In genomic region chr4:67430989-67431388, GRCh38 we compare ENCODE assay signal across 36 cellular contexts.
"Had no signal": no experiment of that assay in that cellular context is flagged by ENCODE, and none has a peak within 500 bp of the region (broad histone marks: within the 10 kb centered on the region; RNA-seq: fewer than 3 reads in every experiment).

No MANE protein-coding gene starts in this region.

- H3K27ac ChIP-seq: adrenal gland, body of pancreas, brain microvascular endothelial cell, breast epithelium, VCaP had no signal

- H3K4me3 Mint-ChIP-seq: activated B cell treated with CpG ODN at 0.5 μM for 24 hours; activated CD4-positive, alpha-beta memory T cell treated with anti-CD3 and anti-CD28 coated beads for 36 hours; activated CD4-positive, alpha-beta T cell treated with anti-CD3 and anti-CD28 coated beads, Interleukin-2, amount 10 ng/mL, durations not matched to agents 24 days and 14 days; activated CD8-positive, alpha-beta T cell treated with anti-CD3 and anti-CD28 coated beads for 36 hours; activated naive CD4-positive, alpha-beta T cell treated with anti-CD3 and anti-CD28 coated beads for 36 hours; activated naive CD8-positive, alpha-beta T cell treated with anti-CD3 and anti-CD28 coated beads for 36 hours; activated T-cell treated with anti-CD3 and anti-CD28 coated beads, Interleukin-2, amount 50 U/mL, for 4 hours; activated T-cell treated with anti-CD3 and anti-CD28 coated beads, Interleukin-2, amount 50 U/mL, for 72 hours; activated T-helper 1 cell treated with anti-CD3 and anti-CD28 coated beads, Interleukin-12 subunit alpha, Interleukin-12 subunit beta, Interleukin-2, Interleukin-4 antibody, amounts not matched to agents 30 ng/mL and 10 ng/mL and 1 ng/mL, durations not matched to agents 14 hours and 24 hours and 36 hours; activated T-helper 17 cell treated with anti-CD3 and anti-CD28 coated beads, Interleukin-2, amount 50 U/mL, for 72 hours; T-helper 2 cell treated with Interferon-gamma antibody and Interleukin-4, amounts not matched to agents 5 μg/mL and 100 μg/mL, for 36 hours had no signal

- ATAC-seq: activated CD8-positive, alpha-beta T cell treated with anti-CD3 and anti-CD28 coated beads for 36 hours; activated naive CD4-positive, alpha-beta T cell treated with anti-CD3 and anti-CD28 coated beads, Interleukin-2, amount 50 U/mL, for 72 hours; activated T-cell treated with anti-CD3 and anti-CD28 coated beads, Interleukin-2, amount 50 U/mL, for 4 hours; activated T-cell treated with anti-CD3 and anti-CD28 coated beads, Interleukin-2, amount 50 U/mL, for 72 hours; activated T-helper 17 cell treated with anti-CD3 and anti-CD28 coated beads, Interleukin-2, amount 50 U/mL, for 72 hours; body of pancreas had no signal

- H3K4me1 Mint-ChIP-seq: activated B cell treated with CpG ODN at 0.5 μM for 24 hours; activated CD4-positive, alpha-beta T cell treated with anti-CD3 and anti-CD28 coated beads, Interleukin-2, amount 10 ng/mL, durations not matched to agents 24 days and 14 days; activated naive CD8-positive, alpha-beta T cell treated with anti-CD3 and anti-CD28 coated beads for 36 hours; activated T-helper 17 cell treated with anti-CD3 and anti-CD28 coated beads, Interleukin-2, amount 50 U/mL, for 72 hours had no signal

- H3K9me3 ChIP-seq: adrenal gland, body of pancreas had no signal

- H3K27ac Mint-ChIP-seq: activated B cell treated with CpG ODN at 0.5 μM for 24 hours; activated CD4-positive, alpha-beta memory T cell treated with anti-CD3 and anti-CD28 coated beads for 36 hours; activated CD4-positive, alpha-beta T cell treated with anti-CD3 and anti-CD28 coated beads, Interleukin-2, amount 10 ng/mL, durations not matched to agents 24 days and 14 days; activated CD8-positive, alpha-beta T cell treated with anti-CD3 and anti-CD28 coated beads for 36 hours; activated naive CD4-positive, alpha-beta T cell treated with anti-CD3 and anti-CD28 coated beads for 36 hours; activated naive CD8-positive, alpha-beta T cell treated with anti-CD3 and anti-CD28 coated beads for 36 hours; activated T-cell treated with anti-CD3 and anti-CD28 coated beads, Interleukin-2, amount 50 U/mL, for 72 hours; activated T-helper 1 cell treated with anti-CD3 and anti-CD28 coated beads, Interleukin-12 subunit alpha, Interleukin-12 subunit beta, Interleukin-2, Interleukin-4 antibody, amounts not matched to agents 30 ng/mL and 10 ng/mL and 1 ng/mL, durations not matched to agents 14 hours and 24 hours and 36 hours; activated T-helper 17 cell treated with anti-CD3 and anti-CD28 coated beads, Interleukin-2, amount 50 U/mL, for 72 hours; T-helper 2 cell treated with Interferon-gamma antibody and Interleukin-4, amounts not matched to agents 5 μg/mL and 100 μg/mL, for 36 hours had no signal

- H3K4me1 ChIP-seq: adrenal gland, body of pancreas, breast epithelium had no signal

- H3K36me3 ChIP-seq: adrenal gland, brain microvascular endothelial cell, breast epithelium had no signal

- H3K27me3 Mint-ChIP-seq: activated B cell treated with CpG ODN at 0.5 μM for 24 hours; activated CD4-positive, alpha-beta memory T cell treated with anti-CD3 and anti-CD28 coated beads for 36 hours; activated CD4-positive, alpha-beta T cell treated with anti-CD3 and anti-CD28 coated beads, Interleukin-2, amount 10 ng/mL, durations not matched to agents 24 days and 14 days; activated CD8-positive, alpha-beta T cell treated with anti-CD3 and anti-CD28 coated beads for 36 hours; activated naive CD8-positive, alpha-beta T cell treated with anti-CD3 and anti-CD28 coated beads for 36 hours; activated T-helper 17 cell treated with anti-CD3 and anti-CD28 coated beads, Interleukin-2, amount 50 U/mL, for 72 hours had no signal

- H3K4me3 ChIP-seq: adrenal gland, body of pancreas, breast epithelium had no signal

- H3K27me3 ChIP-seq: adrenal gland, body of pancreas, brain microvascular endothelial cell, breast epithelium had no signal

- DNase-seq: activated B cell treated with CpG ODN at 0.5 μM for 24 hours; activated CD4-positive, alpha-beta memory T cell treated with anti-CD3 and anti-CD28 coated beads for 36 hours; activated CD4-positive, alpha-beta T cell treated with anti-CD3 and anti-CD28 coated beads for 4 hours; activated CD4-positive, alpha-beta T cell treated with anti-CD3 and anti-CD28 coated beads, Interleukin-2, amount 10 ng/mL, durations not matched to agents 24 days and 14 days; activated CD4-positive, alpha-beta T cell treated with anti-CD3 and anti-CD28 coated beads, Interleukin-2, amount 50 U/mL, for 1 hour; activated CD4-positive, alpha-beta T cell treated with anti-CD3 and anti-CD28 coated beads, Interleukin-2, amount 50 U/mL, for 4 hours; activated CD4-positive, CD25-positive, alpha-beta regulatory T cell treated with anti-CD3 and anti-CD28 coated beads, Interleukin-2, amount 50 U/mL, for 72 hours; activated CD8-positive, alpha-beta memory T cell treated with anti-CD3 and anti-CD28 coated beads, Interleukin-2, amount 50 U/mL, for 4 hours; activated CD8-positive, alpha-beta T cell treated with anti-CD3 and anti-CD28 coated beads for 36 hours; activated effector memory CD4-positive, alpha-beta T cell treated with anti-CD3 and anti-CD28 coated beads, Interleukin-2, amount 50 U/mL, for 16 hours; activated gamma-delta T cell treated with Interleukin-2 at 50 U/mL for 16 hours; activated naive CD4-positive, alpha-beta T cell; activated naive CD4-positive, alpha-beta T cell treated with anti-CD3 and anti-CD28 coated beads for 36 hours; activated naive CD4-positive, alpha-beta T cell treated with anti-CD3 and anti-CD28 coated beads, Interleukin-2, amount 50 U/mL, for 16 hours; activated naive CD8-positive, alpha-beta T cell treated with anti-CD3 and anti-CD28 coated beads for 36 hours; activated T-cell treated with anti-CD3 and anti-CD28 coated beads for 4 hours; activated T-cell treated with anti-CD3 and anti-CD28 coated beads, Interleukin-2, amount 50 U/mL, for 1 hour; activated T-cell treated with anti-CD3 and anti-CD28 coated beads, Interleukin-2, amount 50 U/mL, for 4 hours; activated T-cell treated with anti-CD3 and anti-CD28 coated beads, Interleukin-2, amount 50 U/mL, for 72 hours; adrenal gland; amniotic stem cell; aorta; body of pancreas; brain microvascular endothelial cell; central memory CD4-positive, alpha-beta T cell; T-helper 2 cell; T-helper 9 cell had no signal

- FAIRE-seq: astrocyte, colon, TTC549 had no signal
